Comparison of ENCODE assay signal across 32 cellular contexts in the genomic region with DNA sequence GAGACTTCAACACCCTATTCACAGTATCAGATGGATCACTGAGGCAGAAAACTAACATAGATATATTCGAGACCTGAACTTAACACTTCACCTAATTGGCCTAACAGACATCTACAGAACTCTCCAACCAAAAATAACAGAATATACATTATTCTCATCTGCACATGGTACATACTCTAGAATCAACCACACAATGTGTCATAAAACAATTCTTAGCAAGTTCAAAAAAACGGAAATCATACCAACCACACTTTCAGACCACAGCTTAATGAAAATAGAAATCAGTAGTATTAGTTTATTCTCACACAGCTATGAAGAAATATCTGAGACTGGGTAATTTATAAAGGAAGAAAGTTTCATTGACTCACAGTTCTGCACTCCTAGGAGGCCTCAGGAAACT.
"Had no signal": no experiment of that assay in that cellular context is flagged by ENCODE, and none has a peak within 500 bp of the region (broad histone marks: within the 10 kb centered on the region; RNA-seq: fewer than 3 reads in every experiment).

No MANE protein-coding gene starts in this region.

- H3K36me3 ChIP-seq: brain microvascular endothelial cell, colonic mucosa, MG63, WERI-Rb-1 had no signal

- H3K4me1 Mint-ChIP-seq: activated CD4-positive, alpha-beta memory T cell treated with anti-CD3 and anti-CD28 coated beads, Interleukin-2, amount 10 ng/mL, durations not matched to agents 7 days and 5 days; activated CD8-positive, alpha-beta memory T cell treated with anti-CD3 and anti-CD28 coated beads, Interleukin-2, amount 10 ng/mL, durations not matched to agents 7 days and 5 days; activated naive CD8-positive, alpha-beta T cell treated with anti-CD3 and anti-CD28 coated beads for 36 hours had no signal

- H3K4me1 ChIP-seq: colonic mucosa had no signal

- H3K27me3 ChIP-seq: brain microvascular endothelial cell, colonic mucosa, MG63 had no signal

- FAIRE-seq: RCC 7860 had no signal

- H3K4me3 ChIP-seq: colonic mucosa, MG63, PC-9 had no signal

- H3K27ac ChIP-seq: brain microvascular endothelial cell, colonic mucosa, PC-9, RWPE1, WERI-Rb-1 had no signal

- H3K36me3 Mint-ChIP-seq: activated CD8-positive, alpha-beta memory T cell treated with anti-CD3 and anti-CD28 coated beads, Interleukin-2, amount 10 ng/mL, durations not matched to agents 7 days and 5 days; activated naive CD8-positive, alpha-beta T cell treated with anti-CD3 and anti-CD28 coated beads for 36 hours had no signal

- H3K9me3 ChIP-seq: colonic mucosa, MG63 had no signal

- ATAC-seq: activated CD8-positive, alpha-beta memory T cell treated with anti-CD3 and anti-CD28 coated beads, Interleukin-2, amount 10 ng/mL, durations not matched to agents 7 days and 5 days; Right ventricle myocardium inferior had no signal

- H3K27ac Mint-ChIP-seq: activated CD4-positive, alpha-beta memory T cell treated with anti-CD3 and anti-CD28 coated beads, Interleukin-2, amount 10 ng/mL, durations not matched to agents 7 days and 5 days; activated CD8-positive, alpha-beta memory T cell treated with anti-CD3 and anti-CD28 coated beads, Interleukin-2, amount 10 ng/mL, durations not matched to agents 7 days and 5 days; activated naive CD8-positive, alpha-beta T cell treated with anti-CD3 and anti-CD28 coated beads for 36 hours had no signal

- H3K4me3 Mint-ChIP-seq: activated CD4-positive, alpha-beta memory T cell treated with anti-CD3 and anti-CD28 coated beads, Interleukin-2, amount 10 ng/mL, durations not matched to agents 7 days and 5 days; activated CD8-positive, alpha-beta memory T cell treated with anti-CD3 and anti-CD28 coated beads, Interleukin-2, amount 10 ng/mL, durations not matched to agents 7 days and 5 days; activated naive CD8-positive, alpha-beta T cell treated with anti-CD3 and anti-CD28 coated beads for 36 hours had no signal

- H3K27me3 Mint-ChIP-seq: activated CD4-positive, alpha-beta memory T cell treated with anti-CD3 and anti-CD28 coated beads, Interleukin-2, amount 10 ng/mL, durations not matched to agents 7 days and 5 days; activated CD8-positive, alpha-beta memory T cell treated with anti-CD3 and anti-CD28 coated beads, Interleukin-2, amount 10 ng/mL, durations not matched to agents 7 days and 5 days; activated naive CD8-positive, alpha-beta T cell treated with anti-CD3 and anti-CD28 coated beads for 36 hours had no signal

- DNase-seq: activated CD4-positive, alpha-beta memory T cell treated with anti-CD3 and anti-CD28 coated beads, Interleukin-2, amount 10 ng/mL, durations not matched to agents 7 days and 5 days; activated CD4-positive, alpha-beta T cell treated with anti-CD3 and anti-CD28 coated beads for 1 hour; activated CD4-positive, alpha-beta T cell treated with anti-CD3 and anti-CD28 coated beads for 48 hours; activated CD4-positive, CD25-positive, alpha-beta regulatory T cell; activated CD8-positive, alpha-beta memory T cell treated with anti-CD3 and anti-CD28 coated beads for 24 hours; activated CD8-positive, alpha-beta memory T cell treated with anti-CD3 and anti-CD28 coated beads, Interleukin-2, amount 10 ng/mL, durations not matched to agents 7 days and 5 days; activated CD8-positive, alpha-beta memory T cell treated with anti-CD3 and anti-CD28 coated beads, Interleukin-2, amount 50 U/mL, for 48 hours; activated effector memory CD4-positive, alpha-beta T cell treated with Interleukin-2 at 50 U/mL for 16 hours; activated naive CD4-positive, alpha-beta T cell treated with anti-CD3 and anti-CD28 coated beads, Interleukin-2, amount 50 U/mL, for 16 hours; activated naive CD8-positive, alpha-beta T cell treated with anti-CD3 and anti-CD28 coated beads for 36 hours; activated T-cell treated with anti-CD3 and anti-CD28 coated beads, Interleukin-2, amount 50 U/mL, for 48 hours; amniotic stem cell; aorta; brain microvascular endothelial cell; central memory CD4-positive, alpha-beta T cell; colonic mucosa; Kasumi-1; MG63; NCI-H1105 treated with DMSO at 0.1 percent for 48 hours; NCI-H1436; NCI-H1694; NCI-H1930; NCI-H2081 treated with DMSO at 0.1 percent for 48 hours; NCI-H345; NCI-H524 treated with DMSO at 0.1 percent for 48 hours; NK-92 treated with Interleukin-12 subunit alpha and Interleukin-12 subunit beta, amount 100 ng/mL, for 24 hours; PC-9; T1000; WERI-Rb-1 had no signal

- H2AFZ ChIP-seq: PC-9 had no signal

- H3K4me2 ChIP-seq: PC-9 had no signal
